ENCODE assay signal across 8 cellular contexts in the genomic region with DNA sequence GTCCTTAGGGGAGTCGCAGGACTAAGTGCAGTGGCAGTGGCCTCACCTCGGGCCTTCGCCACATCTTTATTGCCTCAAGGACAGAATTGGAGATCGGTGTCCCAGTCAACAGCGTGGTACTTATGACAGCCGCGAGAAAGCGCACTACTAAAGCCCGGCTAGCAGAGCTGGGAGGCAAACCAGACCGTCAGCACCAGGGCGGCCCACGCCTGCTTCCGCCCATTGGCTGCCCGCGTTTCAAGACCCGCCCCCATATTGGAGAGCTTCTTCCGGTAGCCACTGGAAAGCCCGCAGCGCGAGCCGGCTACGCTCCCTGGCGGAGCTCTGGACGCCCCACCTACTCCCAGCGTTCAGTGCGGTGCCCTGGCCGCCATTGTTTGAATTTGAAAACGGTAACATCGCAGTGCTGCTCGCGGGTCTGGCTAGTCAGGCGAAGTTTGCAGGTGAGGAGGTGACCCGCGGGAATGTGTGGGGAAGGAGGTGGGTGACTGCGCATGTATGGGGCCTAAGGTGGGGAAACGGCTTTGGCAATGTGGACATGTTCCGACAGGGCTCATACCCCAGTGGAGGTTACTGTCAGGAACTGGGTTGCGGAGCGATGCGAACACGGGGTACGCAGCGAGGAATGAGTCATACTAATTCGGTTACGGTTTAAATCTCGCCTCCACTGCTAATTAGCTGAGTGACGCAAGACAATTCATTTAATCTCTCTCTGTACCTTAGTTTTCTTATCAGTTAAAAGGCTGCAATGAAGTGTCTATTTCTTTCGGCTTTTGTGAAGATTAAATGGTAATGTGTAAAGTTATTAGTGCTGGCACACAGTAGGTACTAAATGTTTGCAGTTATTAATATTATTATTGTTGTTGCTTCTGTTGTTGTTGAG. TPM values are rescaled to one million over a fixed set of nuclear protein-coding genes. Genes with fewer than 3 reads are reported as not detected.
DNase-seq lines count a peak whose midpoint lies in the region; ATAC-seq, FAIRE-seq and TF ChIP-seq lines count a peak whose summit lies in the region.

A gene with protein sequence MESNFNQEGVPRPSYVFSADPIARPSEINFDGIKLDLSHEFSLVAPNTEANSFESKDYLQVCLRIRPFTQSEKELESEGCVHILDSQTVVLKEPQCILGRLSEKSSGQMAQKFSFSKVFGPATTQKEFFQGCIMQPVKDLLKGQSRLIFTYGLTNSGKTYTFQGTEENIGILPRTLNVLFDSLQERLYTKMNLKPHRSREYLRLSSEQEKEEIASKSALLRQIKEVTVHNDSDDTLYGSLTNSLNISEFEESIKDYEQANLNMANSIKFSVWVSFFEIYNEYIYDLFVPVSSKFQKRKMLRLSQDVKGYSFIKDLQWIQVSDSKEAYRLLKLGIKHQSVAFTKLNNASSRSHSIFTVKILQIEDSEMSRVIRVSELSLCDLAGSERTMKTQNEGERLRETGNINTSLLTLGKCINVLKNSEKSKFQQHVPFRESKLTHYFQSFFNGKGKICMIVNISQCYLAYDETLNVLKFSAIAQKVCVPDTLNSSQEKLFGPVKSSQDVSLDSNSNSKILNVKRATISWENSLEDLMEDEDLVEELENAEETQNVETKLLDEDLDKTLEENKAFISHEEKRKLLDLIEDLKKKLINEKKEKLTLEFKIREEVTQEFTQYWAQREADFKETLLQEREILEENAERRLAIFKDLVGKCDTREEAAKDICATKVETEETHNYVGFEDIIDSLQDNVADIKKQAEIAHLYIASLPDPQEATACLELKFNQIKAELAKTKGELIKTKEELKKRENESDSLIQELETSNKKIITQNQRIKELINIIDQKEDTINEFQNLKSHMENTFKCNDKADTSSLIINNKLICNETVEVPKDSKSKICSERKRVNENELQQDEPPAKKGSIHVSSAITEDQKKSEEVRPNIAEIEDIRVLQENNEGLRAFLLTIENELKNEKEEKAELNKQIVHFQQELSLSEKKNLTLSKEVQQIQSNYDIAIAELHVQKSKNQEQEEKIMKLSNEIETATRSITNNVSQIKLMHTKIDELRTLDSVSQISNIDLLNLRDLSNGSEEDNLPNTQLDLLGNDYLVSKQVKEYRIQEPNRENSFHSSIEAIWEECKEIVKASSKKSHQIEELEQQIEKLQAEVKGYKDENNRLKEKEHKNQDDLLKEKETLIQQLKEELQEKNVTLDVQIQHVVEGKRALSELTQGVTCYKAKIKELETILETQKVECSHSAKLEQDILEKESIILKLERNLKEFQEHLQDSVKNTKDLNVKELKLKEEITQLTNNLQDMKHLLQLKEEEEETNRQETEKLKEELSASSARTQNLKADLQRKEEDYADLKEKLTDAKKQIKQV (N-terminal part only) (plus strand): TSS at position 353 of the 883 bp plus-strand sequence. CDS start 3,705 bp downstream, outside the sequence.

- no peak within 1 kb of the TSS for H2AFZ ChIP-seq in OCI-LY1 (ENCODE audit: low read length)

- peak within 1 kb of the TSS; percentile 79 for H3K9ac ChIP-seq in OCI-LY1 (ENCODE audit: low read length)

- no peaks in the 10 kb centered on the region for H4K20me1 ChIP-seq in OCI-LY1 (ENCODE audit: insufficient read depth, low read length)

- TF ChIP-seq CTCF in OCI-LY1 (IDR thresholded peaks at IDR 0.05; ENCODE audit: low read length) = no peak

- H3K9me3 ChIP-seq in OCI-LY1 (ENCODE audit: low read length) = no peaks in the 10 kb centered on the region
- no peaks in the 10 kb centered on the region for H3K9me3 ChIP-seq in mesodermal cell (ENCODE audit: control insufficient read depth, low read length)

- WGBS in mesodermal cell (ENCODE audit: insufficient coverage in 2 of 2), 2 experiments = 0 to 1% methylated on average over 34 to 37 of the region's 48 CpGs

- 0 out of 2 replicates have a peak, but pooled peaks cover 3% of the 10 kb centered on the region for H3K36me3 ChIP-seq in OCI-LY1 (ENCODE audit: insufficient read depth, low read length)
- peaks cover 3% of the 10 kb centered on the region for H3K36me3 ChIP-seq in mesodermal cell (ENCODE audit: control insufficient read depth, insufficient read depth, low read length)

- no peaks in the 10 kb centered on the region for H3K27me3 ChIP-seq in OCI-LY1 (ENCODE audit: insufficient read depth, low read length)

- H3K4me1 ChIP-seq in OCI-LY1 (ENCODE audit: insufficient read depth, low read length, severe bottlenecking) (peaks cover 37% of the 10 kb centered on the region), mesodermal cell (ENCODE audit: control insufficient read depth, insufficient read depth, low read length, poor library complexity, severe bottlenecking) (peaks cover 5% of the 10 kb centered on the region)

- H3K4me2 ChIP-seq in OCI-LY1 (ENCODE audit: low read length) = peak within 1 kb of the TSS; percentile 84

- H3K27ac ChIP-seq in OCI-LY1 (ENCODE audit: low read depth, low read length, poor library complexity, severe bottlenecking) = peak within 1 kb of the TSS; percentile 70
- H3K27ac ChIP-seq in mesodermal cell (ENCODE audit: low read depth, low read length, severe bottlenecking) = peak within 1 kb of the TSS; percentile 90

- DNase-seq in DMS 273 (lab: John Stamatoyannopoulos, UW; ENCODE audit: unreplicated experiment) (peak; percentile 97), HuH-7 (ENCODE audit: low spot score) (peak; percentile 84)
- peak; percentile 93 for DNase-seq in activated CD8-positive, alpha-beta memory T cell treated with anti-CD3 and anti-CD28 coated beads, Interleukin-2, amount 50 U/mL, for 4 hours
- DNase-seq in stimulated activated CD8-positive, alpha-beta memory T cell treated with anti-CD3 and anti-CD28 coated beads, Interleukin-15, amount 100 ng/mL, for 4 hours (ENCODE audit: low read depth in 2 of 2) = peak; percentile 90 to 91

- H3F3A ChIP-seq in OCI-LY1 (ENCODE audit: insufficient read depth, low read length) = no peaks in the 10 kb centered on the region

- ATAC-seq in GM21515 (IDR thresholded peaks at IDR 0.05; ENCODE audit: unreplicated experiment) = peak; percentile 98

- H3K9me2 ChIP-seq in OCI-LY1 (ENCODE audit: low read depth, low read length) = no peaks in the 10 kb centered on the region

- peaks cover 49% of the 10 kb centered on the region for H3K79me2 ChIP-seq in OCI-LY1 (ENCODE audit: insufficient read depth, low read length)

- peak within 1 kb of the TSS; percentile 83 for H3K4me3 ChIP-seq in OCI-LY1 (ENCODE audit: low read depth, low read length, poor library complexity, severe bottlenecking)
- H3K4me3 ChIP-seq in mesodermal cell (ENCODE audit: extremely low read depth, insufficient read depth, low read length, poor library complexity, severe bottlenecking) = peak within 1 kb of the TSS; percentile 83

- FAIRE-seq in endometrium (lab: Jason Lieb, UNC) = peak; percentile 97

RNA-seq across cellular contexts. Expression of the gene that starts here (rescaled TPM):
- polyA plus RNA-seq in mesodermal cell (2013, experiment 1 of 2) = 19.3 TPM
- polyA plus RNA-seq in mesodermal cell (2013, experiment 2 of 2) = 32.2 TPM

Comparison
In these comparisons a context has a peak if more than half of its experiments do, and no peak if none do; other contexts are left out.
1. Peak in every context shown above with its lines: DNase-seq, ATAC-seq, H3K4me3 ChIP-seq and H3K27ac ChIP-seq.